Comparison of ENCODE assay signal across 21 cellular contexts in the genomic region with DNA sequence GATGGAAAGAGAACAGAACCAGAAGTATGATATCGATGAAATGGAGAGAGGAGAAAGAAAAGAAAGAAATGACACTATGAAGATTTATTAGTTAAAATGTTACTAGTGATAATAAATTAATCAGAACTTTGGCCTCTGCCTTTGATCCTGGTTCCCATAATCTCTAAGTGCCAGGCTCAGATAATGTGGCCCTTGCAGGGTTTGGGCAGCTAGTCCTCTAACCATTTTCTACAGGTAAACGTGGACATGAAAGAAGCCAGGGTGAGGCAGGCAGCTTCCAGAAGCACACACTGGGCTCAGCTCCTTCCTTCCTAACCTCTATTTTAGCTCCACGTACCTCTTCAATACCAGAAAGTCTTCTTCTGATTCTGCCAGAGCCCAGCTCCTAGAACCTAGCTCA.
"Had no signal": no experiment of that assay in that cellular context is flagged by ENCODE, and none has a peak within 500 bp of the region (broad histone marks: within the 10 kb centered on the region; RNA-seq: fewer than 3 reads in every experiment).

No MANE protein-coding gene starts in this region.

- H3K4me3 ChIP-seq: ascending aorta, esophagus squamous epithelium had no signal

- H3K36me3 Mint-ChIP-seq: activated naive CD4-positive, alpha-beta T cell treated with anti-CD3 and anti-CD28 coated beads, Interleukin-2, amount 10 ng/mL, durations not matched to agents 7 days and 5 days; naive thymus-derived CD8-positive, alpha-beta T cell had no signal

- H3K36me3 ChIP-seq: ascending aorta had no signal

- H3K27ac Mint-ChIP-seq: activated CD4-positive, alpha-beta T cell treated with anti-CD3 and anti-CD28 coated beads, Interleukin-2, amount 10 ng/mL, durations not matched to agents 7 days and 5 days; activated CD8-positive, alpha-beta T cell treated with anti-CD3 and anti-CD28 coated beads, Interleukin-2, amount 10 ng/mL, durations not matched to agents 7 days and 5 days; activated naive CD4-positive, alpha-beta T cell treated with anti-CD3 and anti-CD28 coated beads, Interleukin-2, amount 10 ng/mL, durations not matched to agents 7 days and 5 days; activated naive CD8-positive, alpha-beta T cell treated with anti-CD3 and anti-CD28 coated beads, Interleukin-2, amount 50 U/mL, for 24 hours; immature natural killer cell; naive thymus-derived CD8-positive, alpha-beta T cell; T-helper 1 cell treated with Interleukin-12 subunit alpha and Interleukin-12 subunit beta and Interleukin-4 antibody, amounts not matched to agents 30 μg/mL and 1 μg/mL, for 36 hours had no signal

- ATAC-seq: activated CD4-positive, CD25-positive, alpha-beta regulatory T cell treated with anti-CD3 and anti-CD28 coated beads, Interleukin-2, amount 50 U/mL, for 24 hours; activated CD8-positive, alpha-beta T cell treated with anti-CD3 and anti-CD28 coated beads, Interleukin-2, amount 10 ng/mL, durations not matched to agents 7 days and 5 days; activated naive CD8-positive, alpha-beta T cell treated with anti-CD3 and anti-CD28 coated beads, Interleukin-2, amount 50 U/mL, for 24 hours; naive thymus-derived CD8-positive, alpha-beta T cell; sciatic nerve; stimulated activated naive B cell treated with anti-CD40 and anti-IgM and Interleukin-4, amounts not matched to agents 10 μg/mL and 1 μg/mL and 100 μg/mL, for 72 hours had no signal

- FAIRE-seq: urothelium cell line had no signal

- H2AFZ ChIP-seq: parathyroid adenoma had no signal

- H3K4me1 ChIP-seq: ascending aorta had no signal

- DNase-seq: activated CD4-positive, alpha-beta T cell treated with anti-CD3 and anti-CD28 coated beads, Interleukin-2, amount 10 ng/mL, durations not matched to agents 7 days and 5 days; activated CD8-positive, alpha-beta memory T cell treated with anti-CD3 and anti-CD28 coated beads, Interleukin-2, amount 50 U/mL, for 4 hours; activated CD8-positive, alpha-beta T cell treated with anti-CD3 and anti-CD28 coated beads, Interleukin-2, amount 10 ng/mL, durations not matched to agents 7 days and 5 days; activated effector memory CD4-positive, alpha-beta T cell treated with Interleukin-2 at 50 U/mL for 16 hours; activated naive CD4-positive, alpha-beta T cell treated with anti-CD3 and anti-CD28 coated beads, Interleukin-2, amount 10 ng/mL, durations not matched to agents 7 days and 5 days; activated naive CD8-positive, alpha-beta T cell treated with anti-CD3 and anti-CD28 coated beads, Interleukin-2, amount 50 U/mL, for 24 hours; activated T-cell treated with anti-CD3 and anti-CD28 coated beads, Interleukin-2, amount 50 U/mL, for 48 hours; effector memory CD4-positive, alpha-beta T cell; esophagus squamous epithelium; immature natural killer cell; mesendoderm; naive thymus-derived CD8-positive, alpha-beta T cell; spleen; stimulated activated CD4-positive, alpha-beta T cell treated with anti-CD3 and anti-CD28 coated beads, Interleukin-4, amount 100 ng/mL, for 4 hours; stimulated activated naive B cell treated with anti-CD40 and anti-IgM and Interleukin-4, amounts not matched to agents 10 μg/mL and 1 μg/mL and 100 μg/mL, for 72 hours had no signal

- H3K9me3 Mint-ChIP-seq: activated CD4-positive, alpha-beta T cell treated with anti-CD3 and anti-CD28 coated beads, Interleukin-2, amount 10 ng/mL, durations not matched to agents 7 days and 5 days; activated naive CD4-positive, alpha-beta T cell treated with anti-CD3 and anti-CD28 coated beads, Interleukin-2, amount 10 ng/mL, durations not matched to agents 7 days and 5 days; activated naive CD8-positive, alpha-beta T cell treated with anti-CD3 and anti-CD28 coated beads, Interleukin-2, amount 50 U/mL, for 24 hours; immature natural killer cell; naive thymus-derived CD8-positive, alpha-beta T cell; stimulated activated naive B cell treated with anti-CD40 and anti-IgM and Interleukin-4, amounts not matched to agents 10 μg/mL and 1 μg/mL and 100 μg/mL, for 72 hours; T-helper 1 cell treated with Interleukin-12 subunit alpha and Interleukin-12 subunit beta and Interleukin-4 antibody, amounts not matched to agents 30 μg/mL and 1 μg/mL, for 36 hours had no signal

- H3K9me3 ChIP-seq: ascending aorta, esophagus squamous epithelium had no signal

- H3K27ac ChIP-seq: ascending aorta, esophagus squamous epithelium had no signal

- H3K9ac ChIP-seq: parathyroid adenoma had no signal

- H3K27me3 ChIP-seq: ascending aorta, esophagus squamous epithelium, spleen had no signal

- H3K27me3 Mint-ChIP-seq: stimulated activated naive B cell treated with anti-CD40 and anti-IgM and Interleukin-4, amounts not matched to agents 10 μg/mL and 1 μg/mL and 100 μg/mL, for 72 hours had no signal

- H3K4me1 Mint-ChIP-seq: activated CD4-positive, alpha-beta T cell treated with anti-CD3 and anti-CD28 coated beads, Interleukin-2, amount 10 ng/mL, durations not matched to agents 7 days and 5 days; activated naive CD4-positive, alpha-beta T cell treated with anti-CD3 and anti-CD28 coated beads, Interleukin-2, amount 10 ng/mL, durations not matched to agents 7 days and 5 days had no signal

- H3K4me3 Mint-ChIP-seq: activated CD4-positive, alpha-beta T cell treated with anti-CD3 and anti-CD28 coated beads, Interleukin-2, amount 10 ng/mL, durations not matched to agents 7 days and 5 days; activated CD8-positive, alpha-beta T cell treated with anti-CD3 and anti-CD28 coated beads, Interleukin-2, amount 10 ng/mL, durations not matched to agents 7 days and 5 days; activated naive CD4-positive, alpha-beta T cell treated with anti-CD3 and anti-CD28 coated beads, Interleukin-2, amount 10 ng/mL, durations not matched to agents 7 days and 5 days; activated naive CD8-positive, alpha-beta T cell treated with anti-CD3 and anti-CD28 coated beads, Interleukin-2, amount 50 U/mL, for 24 hours; immature natural killer cell; naive thymus-derived CD8-positive, alpha-beta T cell; stimulated activated naive B cell treated with anti-CD40 and anti-IgM and Interleukin-4, amounts not matched to agents 10 μg/mL and 1 μg/mL and 100 μg/mL, for 72 hours; T-helper 1 cell treated with Interleukin-12 subunit alpha and Interleukin-12 subunit beta and Interleukin-4 antibody, amounts not matched to agents 30 μg/mL and 1 μg/mL, for 36 hours had no signal
